In the genomic region with DNA sequence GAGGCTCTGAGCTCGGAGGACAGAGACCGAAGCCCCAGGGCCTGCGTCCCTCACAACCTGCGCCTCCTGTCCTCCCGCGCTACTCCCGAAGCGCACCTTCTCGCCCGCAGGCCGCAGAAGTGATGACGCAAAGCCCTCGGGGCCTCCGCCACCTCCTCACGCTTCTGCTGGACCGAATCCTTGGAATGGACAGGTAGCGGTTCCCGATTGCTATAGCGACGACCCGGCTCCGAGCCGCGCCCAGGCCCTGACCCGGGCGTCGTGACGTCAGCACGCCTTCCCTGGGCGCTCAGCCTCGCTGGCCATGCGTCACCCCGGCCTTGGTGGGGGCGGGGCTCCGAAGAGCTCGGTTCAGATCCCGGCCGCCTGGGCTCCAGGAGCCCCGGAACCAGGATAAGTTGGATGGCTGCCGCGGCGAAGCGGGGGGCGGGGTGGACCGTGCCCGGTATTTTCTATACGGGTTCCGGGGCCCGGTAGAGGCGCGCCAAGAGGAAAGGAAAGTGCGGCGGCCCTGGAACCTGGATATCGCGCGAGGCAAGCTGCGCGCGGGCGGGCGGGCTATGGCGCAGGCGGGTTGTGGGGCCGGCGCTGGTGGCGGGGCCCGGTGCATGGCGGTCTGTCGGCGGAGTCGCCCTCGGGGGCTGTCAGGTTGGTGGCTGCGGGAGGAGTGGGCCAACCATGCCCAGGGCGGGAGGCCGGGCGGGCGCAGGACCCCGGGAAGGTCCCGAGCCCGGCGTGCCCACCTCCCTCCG, we compare ENCODE assay signal across 1 cellular context.
TF ChIP-seq lines count a peak whose summit lies in the region.

A gene (plus strand): TSS at position 542 of the 752 bp plus-strand sequence. CDS start 21,417 bp downstream, outside the sequence.

TF ChIP-seq in K562, 482 proteins besides CTCF, POLR2A, EP300 and RAD21 (continued from another document and continues in another):
- TF ChIP-seq, protein P1, sequence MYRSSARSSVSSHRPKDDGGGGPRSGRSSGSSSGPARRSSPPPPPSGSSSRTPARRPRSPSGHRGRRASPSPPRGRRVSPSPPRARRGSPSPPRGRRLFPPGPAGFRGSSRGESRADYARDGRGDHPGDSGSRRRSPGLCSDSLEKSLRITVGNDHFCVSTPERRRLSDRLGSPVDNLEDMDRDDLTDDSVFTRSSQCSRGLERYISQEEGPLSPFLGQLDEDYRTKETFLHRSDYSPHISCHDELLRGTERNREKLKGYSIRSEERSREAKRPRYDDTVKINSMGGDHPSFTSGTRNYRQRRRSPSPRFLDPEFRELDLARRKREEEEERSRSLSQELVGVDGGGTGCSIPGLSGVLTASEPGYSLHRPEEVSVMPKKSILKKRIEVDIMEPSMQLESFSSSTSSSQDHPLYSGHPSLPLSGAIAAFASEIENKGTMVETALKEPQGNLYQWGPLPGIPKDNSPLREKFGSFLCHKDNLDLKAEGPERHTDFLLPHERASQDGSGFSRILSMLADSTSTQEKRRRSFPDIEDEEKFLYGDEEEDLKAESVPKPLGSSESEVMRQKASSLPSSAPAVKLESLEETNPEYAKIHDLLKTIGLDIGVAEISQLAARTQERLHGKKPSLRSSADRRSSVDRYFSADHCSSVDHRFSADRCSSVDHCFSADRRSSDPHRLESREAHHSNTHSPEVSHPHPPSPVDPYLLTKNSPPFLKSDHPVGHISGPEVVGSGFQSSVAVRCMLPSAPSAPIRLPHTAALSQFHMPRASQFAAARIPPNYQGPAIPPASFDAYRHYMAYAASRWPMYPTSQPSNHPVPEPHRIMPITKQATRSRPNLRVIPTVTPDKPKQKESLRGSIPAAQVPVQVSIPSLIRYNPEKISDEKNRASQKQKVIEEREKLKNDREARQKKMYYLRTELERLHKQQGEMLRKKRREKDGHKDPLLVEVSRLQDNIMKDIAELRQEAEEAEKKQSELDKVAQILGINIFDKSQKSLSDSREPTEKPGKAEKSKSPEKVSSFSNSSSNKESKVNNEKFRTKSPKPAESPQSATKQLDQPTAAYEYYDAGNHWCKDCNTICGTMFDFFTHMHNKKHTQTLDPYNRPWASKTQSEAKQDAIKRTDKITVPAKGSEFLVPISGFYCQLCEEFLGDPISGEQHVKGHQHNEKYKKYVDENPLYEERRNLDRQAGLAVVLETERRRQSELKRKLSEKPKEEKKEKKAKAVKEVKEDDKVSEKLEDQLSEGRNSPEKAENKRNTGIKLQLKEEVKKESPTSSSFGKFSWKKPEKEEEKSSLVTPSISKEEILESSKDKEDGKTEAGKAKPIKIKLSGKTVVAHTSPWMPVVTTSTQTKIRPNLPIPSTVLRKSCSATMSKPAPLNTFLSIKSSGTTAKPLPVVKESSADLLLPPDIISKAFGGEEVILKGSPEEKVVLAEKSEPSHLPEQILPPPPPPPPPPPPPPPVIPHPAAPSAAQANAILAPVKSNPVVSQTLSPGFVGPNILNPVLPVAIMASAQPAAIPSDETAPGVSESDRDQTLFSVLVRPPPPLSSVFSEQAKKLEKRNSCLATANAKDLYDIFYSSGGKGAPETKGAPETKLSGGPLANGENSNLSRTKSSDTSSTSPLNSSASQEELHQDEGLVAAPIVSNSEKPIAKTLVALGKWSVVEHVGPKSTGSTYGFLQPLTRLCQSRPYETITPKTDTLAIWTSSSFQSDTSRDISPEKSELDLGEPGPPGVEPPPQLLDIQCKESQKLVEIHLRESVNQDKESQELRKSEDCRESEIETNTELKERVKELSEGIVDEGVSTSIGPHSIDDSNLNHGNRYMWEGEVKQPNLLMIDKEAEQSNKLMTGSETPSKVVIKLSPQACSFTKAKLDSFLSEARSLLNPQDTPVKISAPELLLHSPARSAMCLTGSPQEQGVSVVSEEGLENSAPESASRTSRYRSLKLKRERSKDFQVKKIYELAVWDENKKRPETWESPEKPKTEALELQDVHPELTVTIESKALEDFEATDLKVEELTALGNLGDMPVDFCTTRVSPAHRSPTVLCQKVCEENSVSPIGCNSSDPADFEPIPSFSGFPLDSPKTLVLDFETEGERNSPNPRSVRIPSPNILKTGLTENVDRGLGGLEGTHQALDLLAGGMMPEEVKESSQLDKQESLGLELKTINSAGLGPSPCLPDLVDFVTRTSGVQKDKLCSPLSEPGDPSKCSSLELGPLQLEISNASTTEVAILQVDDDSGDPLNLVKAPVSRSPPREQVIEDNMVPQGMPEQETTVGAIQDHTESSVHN (IDR thresholded peaks at IDR 0.05; ENCODE audit: borderline replicate concordance in 1 of 2, low read depth in 1 of 2): no peak
- TF ChIP-seq SIN3B (IDR thresholded peaks at IDR 0.05; ENCODE audit: low read depth) (peak; percentile 56), NR3C1 (CRISPR knock-in tag; IDR thresholded peaks at IDR 0.05) (peak; percentile 86), ETV6 (IDR thresholded peaks at IDR 0.05; ENCODE audit: borderline replicate concordance in 1 of 2, low read depth in 2 of 2, low read length in 1 of 2) (0 out of 4 replicates have a peak, but pooled peaks of 1 of the 2 experiments have one; percentile 31), ETV6 (CRISPR knock-in tag; IDR thresholded peaks at IDR 0.05; ENCODE audit: borderline replicate concordance) (no peak), CCNT2 (IDR thresholded peaks at IDR 0.05; ENCODE audit: borderline replicate concordance, extremely low read depth, insufficient read length, low read depth, low read length) (peak; percentile 98), PHF8 (IDR thresholded peaks at IDR 0.05; ENCODE audit: borderline replicate concordance, low read length) (peak; percentile 76), ZNF57 (CRISPR knock-in tag; IDR thresholded peaks at IDR 0.05) (peak; percentile 56; the same call in 1 of the 2 replicates), BDP1 (IDR thresholded peaks at IDR 0.05; ENCODE audit: insufficient read depth, insufficient read length) (no peak), ZNF766 (CRISPR knock-in tag; conservative IDR thresholded peaks at IDR 0.05) (peak; percentile 52; the same call in 1 of the 2 replicates), MEIS2 (IDR thresholded peaks at IDR 0.05; ENCODE audit: partially characterized antibody) (peak; percentile 45), NEUROD1 (IDR thresholded peaks at IDR 0.05; ENCODE audit: borderline replicate concordance, low read depth, low read length, partially characterized antibody) (peak; percentile 71), CHCHD3 (CRISPR knock-in tag; IDR thresholded peaks at IDR 0.05) (0 out of 2 replicates have a peak, but pooled peaks have one; percentile 22), RBM17 (IDR thresholded peaks at IDR 0.05; ENCODE audit: borderline replicate concordance, low read depth, low read length) (no peak), COPS2 (conservative IDR thresholded peaks at IDR 0.05) (no peak), ZNF507 (tag; conservative IDR thresholded peaks at IDR 0.05) (no peak), DACH1 (IDR thresholded peaks at IDR 0.05; ENCODE audit: partially characterized antibody) (no peak), SUPT5H (IDR thresholded peaks at IDR 0.05) (peak; percentile 66; the same call in 1 of the 2 replicates), C11orf30 (IDR thresholded peaks at IDR 0.05; ENCODE audit: low read depth) (0 out of 2 replicates have a peak, but pooled peaks have one; percentile 44), TCF7L2 (IDR thresholded peaks at IDR 0.05; ENCODE audit: low read depth, low read length) (no peak), ZZZ3 (IDR thresholded peaks at IDR 0.05) (no peak), NFXL1 (CRISPR knock-in tag; IDR thresholded peaks at IDR 0.05) (no peak), ESRRB (CRISPR knock-in tag; IDR thresholded peaks at IDR 0.05; ENCODE audit: borderline replicate concordance) (no peak), DIDO1 (tag; IDR thresholded peaks at IDR 0.05; ENCODE audit: low read depth) (peak; percentile 40; the same call in 1 of the 2 replicates), PCBP1 (IDR thresholded peaks at IDR 0.05; ENCODE audit: low read depth, low read length, poor library complexity, severe bottlenecking) (peak; percentile 93), U2AF1 (optimal IDR thresholded peaks at IDR 0.05; ENCODE audit: low read depth, low read length) (no peak), ZNF121 (CRISPR knock-in tag; conservative IDR thresholded peaks at IDR 0.05) (no peak), STAG1 (CRISPR knock-in tag; IDR thresholded peaks at IDR 0.05; ENCODE audit: borderline replicate concordance) (no peak)
- TF ChIP-seq, protein P2, sequence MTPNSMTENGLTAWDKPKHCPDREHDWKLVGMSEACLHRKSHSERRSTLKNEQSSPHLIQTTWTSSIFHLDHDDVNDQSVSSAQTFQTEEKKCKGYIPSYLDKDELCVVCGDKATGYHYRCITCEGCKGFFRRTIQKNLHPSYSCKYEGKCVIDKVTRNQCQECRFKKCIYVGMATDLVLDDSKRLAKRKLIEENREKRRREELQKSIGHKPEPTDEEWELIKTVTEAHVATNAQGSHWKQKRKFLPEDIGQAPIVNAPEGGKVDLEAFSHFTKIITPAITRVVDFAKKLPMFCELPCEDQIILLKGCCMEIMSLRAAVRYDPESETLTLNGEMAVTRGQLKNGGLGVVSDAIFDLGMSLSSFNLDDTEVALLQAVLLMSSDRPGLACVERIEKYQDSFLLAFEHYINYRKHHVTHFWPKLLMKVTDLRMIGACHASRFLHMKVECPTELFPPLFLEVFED (CRISPR knock-in tag; conservative IDR thresholded peaks at IDR 0.05): 0 out of 2 replicates have a peak, but pooled peaks have one; percentile 66
- TF ChIP-seq, protein P3, sequence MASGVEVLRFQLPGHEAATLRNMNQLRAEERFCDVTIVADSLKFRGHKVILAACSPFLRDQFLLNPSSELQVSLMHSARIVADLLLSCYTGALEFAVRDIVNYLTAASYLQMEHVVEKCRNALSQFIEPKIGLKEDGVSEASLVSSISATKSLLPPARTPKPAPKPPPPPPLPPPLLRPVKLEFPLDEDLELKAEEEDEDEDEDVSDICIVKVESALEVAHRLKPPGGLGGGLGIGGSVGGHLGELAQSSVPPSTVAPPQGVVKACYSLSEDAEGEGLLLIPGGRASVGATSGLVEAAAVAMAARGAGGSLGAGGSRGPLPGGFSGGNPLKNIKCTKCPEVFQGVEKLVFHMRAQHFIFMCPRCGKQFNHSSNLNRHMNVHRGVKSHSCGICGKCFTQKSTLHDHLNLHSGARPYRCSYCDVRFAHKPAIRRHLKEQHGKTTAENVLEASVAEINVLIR (CRISPR knock-in tag; IDR thresholded peaks at IDR 0.05): peak; percentile 93
- TF ChIP-seq, protein P4, sequence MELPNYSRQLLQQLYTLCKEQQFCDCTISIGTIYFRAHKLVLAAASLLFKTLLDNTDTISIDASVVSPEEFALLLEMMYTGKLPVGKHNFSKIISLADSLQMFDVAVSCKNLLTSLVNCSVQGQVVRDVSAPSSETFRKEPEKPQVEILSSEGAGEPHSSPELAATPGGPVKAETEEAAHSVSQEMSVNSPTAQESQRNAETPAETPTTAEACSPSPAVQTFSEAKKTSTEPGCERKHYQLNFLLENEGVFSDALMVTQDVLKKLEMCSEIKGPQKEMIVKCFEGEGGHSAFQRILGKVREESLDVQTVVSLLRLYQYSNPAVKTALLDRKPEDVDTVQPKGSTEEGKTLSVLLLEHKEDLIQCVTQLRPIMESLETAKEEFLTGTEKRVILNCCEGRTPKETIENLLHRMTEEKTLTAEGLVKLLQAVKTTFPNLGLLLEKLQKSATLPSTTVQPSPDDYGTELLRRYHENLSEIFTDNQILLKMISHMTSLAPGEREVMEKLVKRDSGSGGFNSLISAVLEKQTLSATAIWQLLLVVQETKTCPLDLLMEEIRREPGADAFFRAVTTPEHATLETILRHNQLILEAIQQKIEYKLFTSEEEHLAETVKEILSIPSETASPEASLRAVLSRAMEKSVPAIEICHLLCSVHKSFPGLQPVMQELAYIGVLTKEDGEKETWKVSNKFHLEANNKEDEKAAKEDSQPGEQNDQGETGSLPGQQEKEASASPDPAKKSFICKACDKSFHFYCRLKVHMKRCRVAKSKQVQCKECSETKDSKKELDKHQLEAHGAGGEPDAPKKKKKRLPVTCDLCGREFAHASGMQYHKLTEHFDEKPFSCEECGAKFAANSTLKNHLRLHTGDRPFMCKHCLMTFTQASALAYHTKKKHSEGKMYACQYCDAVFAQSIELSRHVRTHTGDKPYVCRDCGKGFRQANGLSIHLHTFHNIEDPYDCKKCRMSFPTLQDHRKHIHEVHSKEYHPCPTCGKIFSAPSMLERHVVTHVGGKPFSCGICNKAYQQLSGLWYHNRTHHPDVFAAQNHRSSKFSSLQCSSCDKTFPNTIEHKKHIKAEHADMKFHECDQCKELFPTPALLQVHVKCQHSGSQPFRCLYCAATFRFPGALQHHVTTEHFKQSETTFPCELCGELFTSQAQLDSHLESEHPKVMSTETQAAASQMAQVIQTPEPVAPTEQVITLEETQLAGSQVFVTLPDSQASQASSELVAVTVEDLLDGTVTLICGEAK (IDR thresholded peaks at IDR 0.05): no peak
- TF ChIP-seq, protein P4 (CRISPR knock-in tag; IDR thresholded peaks at IDR 0.05): no peak
- TF ChIP-seq, protein P5, sequence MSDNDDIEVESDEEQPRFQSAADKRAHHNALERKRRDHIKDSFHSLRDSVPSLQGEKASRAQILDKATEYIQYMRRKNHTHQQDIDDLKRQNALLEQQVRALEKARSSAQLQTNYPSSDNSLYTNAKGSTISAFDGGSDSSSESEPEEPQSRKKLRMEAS (CRISPR knock-in tag; IDR thresholded peaks at IDR 0.05): peak; percentile 88
- TF ChIP-seq, protein P6, sequence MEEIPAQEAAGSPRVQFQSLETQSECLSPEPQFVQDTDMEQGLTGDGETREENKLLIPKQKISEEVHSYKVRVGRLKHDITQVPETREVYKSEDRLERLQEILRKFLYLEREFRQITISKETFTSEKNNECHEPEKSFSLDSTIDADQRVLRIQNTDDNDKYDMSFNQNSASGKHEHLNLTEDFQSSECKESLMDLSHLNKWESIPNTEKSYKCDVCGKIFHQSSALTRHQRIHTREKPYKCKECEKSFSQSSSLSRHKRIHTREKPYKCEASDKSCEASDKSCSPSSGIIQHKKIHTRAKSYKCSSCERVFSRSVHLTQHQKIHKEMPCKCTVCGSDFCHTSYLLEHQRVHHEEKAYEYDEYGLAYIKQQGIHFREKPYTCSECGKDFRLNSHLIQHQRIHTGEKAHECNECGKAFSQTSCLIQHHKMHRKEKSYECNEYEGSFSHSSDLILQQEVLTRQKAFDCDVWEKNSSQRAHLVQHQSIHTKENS (CRISPR knock-in tag; IDR thresholded peaks at IDR 0.05): no peak
